In the genomic region with DNA sequence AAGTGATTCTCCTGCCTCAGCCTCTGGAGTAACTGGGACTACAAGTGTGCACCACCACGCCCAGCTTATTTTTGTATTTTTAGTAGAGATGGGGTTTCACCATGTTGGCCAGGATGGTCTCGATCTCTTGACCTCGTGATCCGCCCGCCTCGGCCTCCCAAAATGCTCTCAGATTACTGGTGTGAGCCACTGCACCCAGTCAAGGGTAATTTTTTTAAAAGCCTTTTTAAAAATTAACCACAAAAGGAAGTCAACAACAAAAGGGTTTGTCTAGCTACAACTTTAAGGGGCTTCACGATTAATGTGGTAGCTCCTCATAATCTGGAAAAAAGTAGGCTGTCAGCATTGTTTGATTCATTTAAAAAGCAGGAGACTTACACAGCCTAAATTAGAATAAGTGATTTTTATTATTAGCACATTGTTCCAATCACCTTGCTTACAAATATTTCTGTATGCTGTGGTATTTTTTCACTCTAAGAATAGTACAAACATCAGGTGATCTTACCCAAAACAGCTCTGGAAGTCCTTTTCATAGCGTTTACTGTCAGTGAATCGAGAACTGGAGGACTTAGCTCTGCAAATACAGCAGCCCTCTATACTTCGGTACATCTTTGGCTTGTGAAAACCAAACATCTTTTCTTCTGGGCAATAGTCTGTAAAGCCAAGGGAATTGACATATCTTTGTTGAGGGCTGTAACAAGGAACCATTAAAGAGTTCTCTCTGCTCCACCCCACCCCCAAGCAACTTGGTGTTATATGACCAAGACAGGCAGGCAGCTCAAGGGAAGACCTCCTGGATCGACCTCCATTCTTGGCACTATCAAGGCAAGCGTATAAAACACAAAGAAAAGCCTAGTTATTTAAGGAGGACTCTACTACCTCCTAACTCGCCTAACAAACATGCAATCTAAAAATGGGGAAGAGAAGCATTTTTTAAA, we compare ENCODE assay signal across 1 cellular context.
TF ChIP-seq lines count a peak whose summit lies in the region.

No MANE protein-coding gene starts in this region.

TF ChIP-seq in GM12878, 131 proteins besides CTCF, POLR2A, EP300 and RAD21 (continued from another document and continues in another):
- TF ChIP-seq, protein P1, sequence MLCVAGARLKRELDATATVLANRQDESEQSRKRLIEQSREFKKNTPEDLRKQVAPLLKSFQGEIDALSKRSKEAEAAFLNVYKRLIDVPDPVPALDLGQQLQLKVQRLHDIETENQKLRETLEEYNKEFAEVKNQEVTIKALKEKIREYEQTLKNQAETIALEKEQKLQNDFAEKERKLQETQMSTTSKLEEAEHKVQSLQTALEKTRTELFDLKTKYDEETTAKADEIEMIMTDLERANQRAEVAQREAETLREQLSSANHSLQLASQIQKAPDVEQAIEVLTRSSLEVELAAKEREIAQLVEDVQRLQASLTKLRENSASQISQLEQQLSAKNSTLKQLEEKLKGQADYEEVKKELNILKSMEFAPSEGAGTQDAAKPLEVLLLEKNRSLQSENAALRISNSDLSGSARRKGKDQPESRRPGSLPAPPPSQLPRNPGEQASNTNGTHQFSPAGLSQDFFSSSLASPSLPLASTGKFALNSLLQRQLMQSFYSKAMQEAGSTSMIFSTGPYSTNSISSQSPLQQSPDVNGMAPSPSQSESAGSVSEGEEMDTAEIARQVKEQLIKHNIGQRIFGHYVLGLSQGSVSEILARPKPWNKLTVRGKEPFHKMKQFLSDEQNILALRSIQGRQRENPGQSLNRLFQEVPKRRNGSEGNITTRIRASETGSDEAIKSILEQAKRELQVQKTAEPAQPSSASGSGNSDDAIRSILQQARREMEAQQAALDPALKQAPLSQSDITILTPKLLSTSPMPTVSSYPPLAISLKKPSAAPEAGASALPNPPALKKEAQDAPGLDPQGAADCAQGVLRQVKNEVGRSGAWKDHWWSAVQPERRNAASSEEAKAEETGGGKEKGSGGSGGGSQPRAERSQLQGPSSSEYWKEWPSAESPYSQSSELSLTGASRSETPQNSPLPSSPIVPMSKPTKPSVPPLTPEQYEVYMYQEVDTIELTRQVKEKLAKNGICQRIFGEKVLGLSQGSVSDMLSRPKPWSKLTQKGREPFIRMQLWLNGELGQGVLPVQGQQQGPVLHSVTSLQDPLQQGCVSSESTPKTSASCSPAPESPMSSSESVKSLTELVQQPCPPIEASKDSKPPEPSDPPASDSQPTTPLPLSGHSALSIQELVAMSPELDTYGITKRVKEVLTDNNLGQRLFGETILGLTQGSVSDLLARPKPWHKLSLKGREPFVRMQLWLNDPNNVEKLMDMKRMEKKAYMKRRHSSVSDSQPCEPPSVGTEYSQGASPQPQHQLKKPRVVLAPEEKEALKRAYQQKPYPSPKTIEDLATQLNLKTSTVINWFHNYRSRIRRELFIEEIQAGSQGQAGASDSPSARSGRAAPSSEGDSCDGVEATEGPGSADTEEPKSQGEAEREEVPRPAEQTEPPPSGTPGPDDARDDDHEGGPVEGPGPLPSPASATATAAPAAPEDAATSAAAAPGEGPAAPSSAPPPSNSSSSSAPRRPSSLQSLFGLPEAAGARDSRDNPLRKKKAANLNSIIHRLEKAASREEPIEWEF (IDR thresholded peaks at IDR 0.05; ENCODE audit: insufficient replicate concordance, low read depth, low read length) = no peak
- TF ChIP-seq SIN3A (IDR thresholded peaks at IDR 0.05; ENCODE audit: low read depth, low read length) (no peak), MTA2 (IDR thresholded peaks at IDR 0.05; ENCODE audit: low read depth) (peak; percentile 30; the same call in 1 of the 2 replicates), NRF1 (conservative IDR thresholded peaks at IDR 0.05; ENCODE audit: low read depth, low read length) (no peak), ZNF24 (IDR thresholded peaks at IDR 0.05) (0 out of 2 replicates have a peak, but pooled peaks have one; percentile 19), RUNX3 (IDR thresholded peaks at IDR 0.05; ENCODE audit: low read length) (peak; percentile 37; the same call in 1 of the 2 replicates), POLR2AphosphoS5 (IDR thresholded peaks at IDR 0.05; ENCODE audit: low read length) (no peak), SPI1 (IDR thresholded peaks at IDR 0.05; ENCODE audit: borderline replicate concordance, insufficient read depth, low read depth, low read length) (no peak), DPF2 (IDR thresholded peaks at IDR 0.05) (no peak), IRF4 (IDR thresholded peaks at IDR 0.05; ENCODE audit: low read depth, low read length) (no peak), ASH2L (IDR thresholded peaks at IDR 0.05; ENCODE audit: borderline replicate concordance, low read depth) (no peak), ZNF207 (IDR thresholded peaks at IDR 0.05; ENCODE audit: borderline replicate concordance) (no peak), NFIC (IDR thresholded peaks at IDR 0.05; ENCODE audit: low read depth, low read length) (peak; percentile 40), FOXM1 (IDR thresholded peaks at IDR 0.05; ENCODE audit: low read depth, low read length) (no peak), BRCA1 (IDR thresholded peaks at IDR 0.05; ENCODE audit: low read depth, low read length) (no peak), MEF2B (IDR thresholded peaks at IDR 0.05; ENCODE audit: partially characterized antibody, poor library complexity, severe bottlenecking) (peak; percentile 87), NFXL1 (IDR thresholded peaks at IDR 0.05; ENCODE audit: borderline replicate concordance) (no peak), POLR2AphosphoS2 (IDR thresholded peaks at IDR 0.05; ENCODE audit: low read depth, low read length) (no peak), SRF (IDR thresholded peaks at IDR 0.05; ENCODE audit: low read depth in 2 of 2, low read length in 2 of 2) (no peak), ETV6 (conservative IDR thresholded peaks at IDR 0.05 in 1 of 2, IDR thresholded peaks at IDR 0.05 in 1 of 2; ENCODE audit: borderline replicate concordance in 1 of 2, low read depth in 1 of 2) (no peak), CBFB (IDR thresholded peaks at IDR 0.05; ENCODE audit: low read depth) (0 out of 2 replicates have a peak, but pooled peaks have one; percentile 20), SMAD1 (IDR thresholded peaks at IDR 0.05; ENCODE audit: low read depth, partially characterized antibody) (no peak), TCF7 (IDR thresholded peaks at IDR 0.05; ENCODE audit: borderline replicate concordance) (no peak), TCF3 (IDR thresholded peaks at IDR 0.05; ENCODE audit: borderline replicate concordance, insufficient read depth, low read depth, low read length) (no peak), RB1 (IDR thresholded peaks at IDR 0.05; ENCODE audit: borderline replicate concordance) (no peak), JUND (IDR thresholded peaks at IDR 0.05; ENCODE audit: low read depth, low read length) (no peak), MEF2A (IDR thresholded peaks at IDR 0.05; ENCODE audit: insufficient read depth, low read depth, low read length) (peak; percentile 67), SMARCA5 (IDR thresholded peaks at IDR 0.05) (no peak), ZSCAN29 (IDR thresholded peaks at IDR 0.05) (no peak), WRNIP1 (IDR thresholded peaks at IDR 0.05; ENCODE audit: borderline replicate concordance, low read depth, low read length) (no peak), SUZ12 (IDR thresholded peaks at IDR 0.05; ENCODE audit: unreplicated experiment) (no peak), SMC3 (IDR thresholded peaks at IDR 0.05; ENCODE audit: borderline replicate concordance, low read length) (no peak), MXI1 (IDR thresholded peaks at IDR 0.05; ENCODE audit: low read depth, low read length) (peak; percentile 52; the same call in 1 of the 2 replicates), CREM (IDR thresholded peaks at IDR 0.05; ENCODE audit: low read depth) (no peak), ZZZ3 (IDR thresholded peaks at IDR 0.05; ENCODE audit: control insufficient read depth, insufficient read length, low read depth) (no peak)
- TF ChIP-seq, protein P2, sequence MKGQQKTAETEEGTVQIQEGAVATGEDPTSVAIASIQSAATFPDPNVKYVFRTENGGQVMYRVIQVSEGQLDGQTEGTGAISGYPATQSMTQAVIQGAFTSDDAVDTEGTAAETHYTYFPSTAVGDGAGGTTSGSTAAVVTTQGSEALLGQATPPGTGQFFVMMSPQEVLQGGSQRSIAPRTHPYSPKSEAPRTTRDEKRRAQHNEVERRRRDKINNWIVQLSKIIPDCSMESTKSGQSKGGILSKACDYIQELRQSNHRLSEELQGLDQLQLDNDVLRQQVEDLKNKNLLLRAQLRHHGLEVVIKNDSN (IDR thresholded peaks at IDR 0.05; ENCODE audit: borderline replicate concordance, extremely low read length, insufficient read depth, low read depth, low read length) = no peak
- TF ChIP-seq, protein P3, sequence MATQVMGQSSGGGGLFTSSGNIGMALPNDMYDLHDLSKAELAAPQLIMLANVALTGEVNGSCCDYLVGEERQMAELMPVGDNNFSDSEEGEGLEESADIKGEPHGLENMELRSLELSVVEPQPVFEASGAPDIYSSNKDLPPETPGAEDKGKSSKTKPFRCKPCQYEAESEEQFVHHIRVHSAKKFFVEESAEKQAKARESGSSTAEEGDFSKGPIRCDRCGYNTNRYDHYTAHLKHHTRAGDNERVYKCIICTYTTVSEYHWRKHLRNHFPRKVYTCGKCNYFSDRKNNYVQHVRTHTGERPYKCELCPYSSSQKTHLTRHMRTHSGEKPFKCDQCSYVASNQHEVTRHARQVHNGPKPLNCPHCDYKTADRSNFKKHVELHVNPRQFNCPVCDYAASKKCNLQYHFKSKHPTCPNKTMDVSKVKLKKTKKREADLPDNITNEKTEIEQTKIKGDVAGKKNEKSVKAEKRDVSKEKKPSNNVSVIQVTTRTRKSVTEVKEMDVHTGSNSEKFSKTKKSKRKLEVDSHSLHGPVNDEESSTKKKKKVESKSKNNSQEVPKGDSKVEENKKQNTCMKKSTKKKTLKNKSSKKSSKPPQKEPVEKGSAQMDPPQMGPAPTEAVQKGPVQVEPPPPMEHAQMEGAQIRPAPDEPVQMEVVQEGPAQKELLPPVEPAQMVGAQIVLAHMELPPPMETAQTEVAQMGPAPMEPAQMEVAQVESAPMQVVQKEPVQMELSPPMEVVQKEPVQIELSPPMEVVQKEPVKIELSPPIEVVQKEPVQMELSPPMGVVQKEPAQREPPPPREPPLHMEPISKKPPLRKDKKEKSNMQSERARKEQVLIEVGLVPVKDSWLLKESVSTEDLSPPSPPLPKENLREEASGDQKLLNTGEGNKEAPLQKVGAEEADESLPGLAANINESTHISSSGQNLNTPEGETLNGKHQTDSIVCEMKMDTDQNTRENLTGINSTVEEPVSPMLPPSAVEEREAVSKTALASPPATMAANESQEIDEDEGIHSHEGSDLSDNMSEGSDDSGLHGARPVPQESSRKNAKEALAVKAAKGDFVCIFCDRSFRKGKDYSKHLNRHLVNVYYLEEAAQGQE (IDR thresholded peaks at IDR 0.05; ENCODE audit: low read depth, low read length) = no peak
- TF ChIP-seq, protein P4, sequence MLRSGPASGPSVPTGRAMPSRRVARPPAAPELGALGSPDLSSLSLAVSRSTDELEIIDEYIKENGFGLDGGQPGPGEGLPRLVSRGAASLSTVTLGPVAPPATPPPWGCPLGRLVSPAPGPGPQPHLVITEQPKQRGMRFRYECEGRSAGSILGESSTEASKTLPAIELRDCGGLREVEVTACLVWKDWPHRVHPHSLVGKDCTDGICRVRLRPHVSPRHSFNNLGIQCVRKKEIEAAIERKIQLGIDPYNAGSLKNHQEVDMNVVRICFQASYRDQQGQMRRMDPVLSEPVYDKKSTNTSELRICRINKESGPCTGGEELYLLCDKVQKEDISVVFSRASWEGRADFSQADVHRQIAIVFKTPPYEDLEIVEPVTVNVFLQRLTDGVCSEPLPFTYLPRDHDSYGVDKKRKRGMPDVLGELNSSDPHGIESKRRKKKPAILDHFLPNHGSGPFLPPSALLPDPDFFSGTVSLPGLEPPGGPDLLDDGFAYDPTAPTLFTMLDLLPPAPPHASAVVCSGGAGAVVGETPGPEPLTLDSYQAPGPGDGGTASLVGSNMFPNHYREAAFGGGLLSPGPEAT (IDR thresholded peaks at IDR 0.05; ENCODE audit: low read depth) = no peak
- TF ChIP-seq, protein P5, sequence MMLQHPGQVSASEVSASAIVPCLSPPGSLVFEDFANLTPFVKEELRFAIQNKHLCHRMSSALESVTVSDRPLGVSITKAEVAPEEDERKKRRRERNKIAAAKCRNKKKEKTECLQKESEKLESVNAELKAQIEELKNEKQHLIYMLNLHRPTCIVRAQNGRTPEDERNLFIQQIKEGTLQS (IDR thresholded peaks at IDR 0.05; ENCODE audit: borderline replicate concordance, extremely low read depth, low read depth, low read length) = no peak
- TF ChIP-seq, protein P6, sequence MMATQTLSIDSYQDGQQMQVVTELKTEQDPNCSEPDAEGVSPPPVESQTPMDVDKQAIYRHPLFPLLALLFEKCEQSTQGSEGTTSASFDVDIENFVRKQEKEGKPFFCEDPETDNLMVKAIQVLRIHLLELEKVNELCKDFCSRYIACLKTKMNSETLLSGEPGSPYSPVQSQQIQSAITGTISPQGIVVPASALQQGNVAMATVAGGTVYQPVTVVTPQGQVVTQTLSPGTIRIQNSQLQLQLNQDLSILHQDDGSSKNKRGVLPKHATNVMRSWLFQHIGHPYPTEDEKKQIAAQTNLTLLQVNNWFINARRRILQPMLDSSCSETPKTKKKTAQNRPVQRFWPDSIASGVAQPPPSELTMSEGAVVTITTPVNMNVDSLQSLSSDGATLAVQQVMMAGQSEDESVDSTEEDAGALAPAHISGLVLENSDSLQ (IDR thresholded peaks at IDR 0.05) = no peak; the same call in 1 of the 2 replicates
- TF ChIP-seq, protein P7, sequence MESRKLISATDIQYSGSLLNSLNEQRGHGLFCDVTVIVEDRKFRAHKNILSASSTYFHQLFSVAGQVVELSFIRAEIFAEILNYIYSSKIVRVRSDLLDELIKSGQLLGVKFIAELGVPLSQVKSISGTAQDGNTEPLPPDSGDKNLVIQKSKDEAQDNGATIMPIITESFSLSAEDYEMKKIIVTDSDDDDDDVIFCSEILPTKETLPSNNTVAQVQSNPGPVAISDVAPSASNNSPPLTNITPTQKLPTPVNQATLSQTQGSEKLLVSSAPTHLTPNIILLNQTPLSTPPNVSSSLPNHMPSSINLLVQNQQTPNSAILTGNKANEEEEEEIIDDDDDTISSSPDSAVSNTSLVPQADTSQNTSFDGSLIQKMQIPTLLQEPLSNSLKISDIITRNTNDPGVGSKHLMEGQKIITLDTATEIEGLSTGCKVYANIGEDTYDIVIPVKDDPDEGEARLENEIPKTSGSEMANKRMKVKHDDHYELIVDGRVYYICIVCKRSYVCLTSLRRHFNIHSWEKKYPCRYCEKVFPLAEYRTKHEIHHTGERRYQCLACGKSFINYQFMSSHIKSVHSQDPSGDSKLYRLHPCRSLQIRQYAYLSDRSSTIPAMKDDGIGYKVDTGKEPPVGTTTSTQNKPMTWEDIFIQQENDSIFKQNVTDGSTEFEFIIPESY (IDR thresholded peaks at IDR 0.05) = no peak
- TF ChIP-seq, protein P8, sequence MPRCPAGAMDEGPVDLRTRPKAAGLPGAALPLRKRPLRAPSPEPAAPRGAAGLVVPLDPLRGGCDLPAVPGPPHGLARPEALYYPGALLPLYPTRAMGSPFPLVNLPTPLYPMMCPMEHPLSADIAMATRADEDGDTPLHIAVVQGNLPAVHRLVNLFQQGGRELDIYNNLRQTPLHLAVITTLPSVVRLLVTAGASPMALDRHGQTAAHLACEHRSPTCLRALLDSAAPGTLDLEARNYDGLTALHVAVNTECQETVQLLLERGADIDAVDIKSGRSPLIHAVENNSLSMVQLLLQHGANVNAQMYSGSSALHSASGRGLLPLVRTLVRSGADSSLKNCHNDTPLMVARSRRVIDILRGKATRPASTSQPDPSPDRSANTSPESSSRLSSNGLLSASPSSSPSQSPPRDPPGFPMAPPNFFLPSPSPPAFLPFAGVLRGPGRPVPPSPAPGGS (IDR thresholded peaks at IDR 0.05; ENCODE audit: borderline replicate concordance, insufficient read depth, low read depth, low read length, poor library complexity, severe bottlenecking) = no peak
